In the genomic region with DNA sequence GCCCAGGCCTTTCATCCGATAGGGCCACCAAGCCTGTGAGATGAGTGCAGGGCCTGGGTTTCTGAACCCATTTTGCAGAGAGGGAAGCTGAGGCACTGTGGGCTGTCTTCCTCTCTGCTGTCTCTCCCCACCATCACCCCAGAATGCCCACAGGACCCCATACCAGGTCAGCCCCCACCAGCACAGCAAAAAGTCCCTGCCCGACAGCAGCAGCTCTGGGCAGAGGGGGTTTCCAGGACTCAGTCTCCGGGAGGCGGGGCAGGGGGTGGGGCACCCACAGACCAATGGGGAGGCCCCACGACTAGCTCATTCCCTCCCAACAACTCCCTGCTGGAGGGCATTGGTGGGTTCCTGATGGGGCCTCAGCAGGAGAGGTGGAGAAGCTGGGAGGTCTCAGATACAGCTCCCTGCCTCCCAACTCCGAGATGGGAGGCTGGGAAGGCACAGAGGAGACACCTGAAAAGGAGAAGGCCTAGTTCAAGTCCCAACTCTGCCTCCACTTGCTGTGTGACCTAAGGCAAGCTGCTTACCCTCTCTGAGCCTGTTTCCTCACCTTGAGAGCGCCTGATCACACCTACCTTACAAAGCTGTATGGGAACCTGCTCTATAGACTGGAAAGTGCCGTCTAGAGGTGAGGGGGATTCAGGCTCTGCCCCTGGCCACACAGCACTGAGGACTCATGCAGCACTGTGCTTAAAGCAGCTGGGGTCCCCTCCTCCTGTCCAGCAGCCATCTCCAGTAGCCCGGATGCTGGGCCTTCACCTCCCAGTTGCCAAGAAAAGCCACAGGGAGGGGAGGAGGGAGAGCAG, we compare ENCODE assay signal across 8 cellular contexts. TPM values are rescaled to one million over a fixed set of nuclear protein-coding genes. Genes with fewer than 3 reads are reported as not detected.
DNase-seq lines count a peak whose midpoint lies in the region; ATAC-seq lines count a peak whose summit lies in the region.

No MANE protein-coding gene starts in this region.

- H3K27ac Mint-ChIP-seq in activated T-helper 2 cell treated with anti-CD3 and anti-CD28 coated beads, Interferon-gamma antibody, Interleukin-2, Interleukin-4, amounts not matched to agents 10 μg/mL and 5 μg/mL and 100 μg/mL, durations not matched to agents 14 hours and 24 hours and 36 hours: no peak overlapping the region
- H3K27ac Mint-ChIP-seq in immature natural killer cell: peak overlapping the region; percentile 23 to 85 (median 74)

- DNase-seq in MV-4-11 (lab: John Stamatoyannopoulos, UW) (peak; percentile 4), immature natural killer cell (peak in 2 of 3 donors; percentile 32 to 60), A172 (ENCODE audit: low spot score) (no peak), NCI-H2227 treated with DMSO at 0.1 percent for 48 hours (lab: John Stamatoyannopoulos, UW) (no peak), DMS53 treated with DMSO at 0.1 percent for 48 hours (lab: John Stamatoyannopoulos, UW; ENCODE audit: unreplicated experiment) (no peak)
- DNase-seq in activated T-helper 2 cell treated with anti-CD3 and anti-CD28 coated beads, Interferon-gamma antibody, Interleukin-2, Interleukin-4, amounts not matched to agents 10 μg/mL and 5 μg/mL and 100 μg/mL, durations not matched to agents 14 hours and 24 hours and 36 hours (ENCODE audit: low spot score): peak; percentile 25
- peak; percentile 43 to 50 for DNase-seq in stimulated activated CD8-positive, alpha-beta memory T cell treated with anti-CD3 and anti-CD28 coated beads, Interleukin-15, amount 100 ng/mL, for 4 hours (ENCODE audit: low read depth in 2 of 2)

- H3K36me3 Mint-ChIP-seq in activated T-helper 2 cell treated with anti-CD3 and anti-CD28 coated beads, Interferon-gamma antibody, Interleukin-2, Interleukin-4, amounts not matched to agents 10 μg/mL and 5 μg/mL and 100 μg/mL, durations not matched to agents 14 hours and 24 hours and 36 hours (ENCODE audit: low read depth): no peaks in the 10 kb centered on the region
- H3K36me3 Mint-ChIP-seq in immature natural killer cell: no peaks in the 10 kb centered on the region

- H3K4me1 Mint-ChIP-seq in activated T-helper 2 cell treated with anti-CD3 and anti-CD28 coated beads, Interferon-gamma antibody, Interleukin-2, Interleukin-4, amounts not matched to agents 10 μg/mL and 5 μg/mL and 100 μg/mL, durations not matched to agents 14 hours and 24 hours and 36 hours (ENCODE audit: low read depth): peaks cover 29% of the 10 kb centered on the region
- peaks cover 51% of the 10 kb centered on the region in 2 donors for H3K4me1 Mint-ChIP-seq in immature natural killer cell

- ATAC-seq in HG02884 (IDR thresholded peaks at IDR 0.05; ENCODE audit: unreplicated experiment): no peak

- peak overlapping the region; percentile 2 for H3K4me3 Mint-ChIP-seq in activated T-helper 2 cell treated with anti-CD3 and anti-CD28 coated beads, Interferon-gamma antibody, Interleukin-2, Interleukin-4, amounts not matched to agents 10 μg/mL and 5 μg/mL and 100 μg/mL, durations not matched to agents 14 hours and 24 hours and 36 hours (ENCODE audit: low read depth)
- H3K4me3 Mint-ChIP-seq in immature natural killer cell: peak overlapping the region in 1 of 5 donors; percentile 29

- intact Hi-C loops in activated T-helper 2 cell treated with anti-CD3 and anti-CD28 coated beads, Interferon-gamma antibody, Interleukin-2, Interleukin-4, amounts not matched to agents 10 μg/mL and 5 μg/mL and 100 μg/mL, durations not matched to agents 14 hours and 24 hours and 36 hours (cut with micrococcal nuclease): no loop called here

- H3K27me3 Mint-ChIP-seq in activated T-helper 2 cell treated with anti-CD3 and anti-CD28 coated beads, Interferon-gamma antibody, Interleukin-2, Interleukin-4, amounts not matched to agents 10 μg/mL and 5 μg/mL and 100 μg/mL, durations not matched to agents 14 hours and 24 hours and 36 hours (ENCODE audit: low read depth): peaks cover 7% of the 10 kb centered on the region
- H3K27me3 Mint-ChIP-seq in immature natural killer cell (ENCODE audit: low read depth in 3 of 3): peaks cover 0 to 16% (median 3%) of the 10 kb centered on the region in 3 donors

- no peaks in the 10 kb centered on the region for H3K9me3 Mint-ChIP-seq in activated T-helper 2 cell treated with anti-CD3 and anti-CD28 coated beads, Interferon-gamma antibody, Interleukin-2, Interleukin-4, amounts not matched to agents 10 μg/mL and 5 μg/mL and 100 μg/mL, durations not matched to agents 14 hours and 24 hours and 36 hours
- H3K9me3 Mint-ChIP-seq in immature natural killer cell: no peaks in the 10 kb centered on the region

RNA-seq across cellular contexts. Expression of gene CBX7, which starts 3.5 kb away (rescaled TPM):
- total RNA-seq in activated T-helper 2 cell treated with anti-CD3 and anti-CD28 coated beads, Interferon-gamma antibody, Interleukin-2, Interleukin-4, amounts not matched to agents 10 μg/mL and 5 μg/mL and 100 μg/mL, durations not matched to agents 14 hours and 24 hours and 36 hours: 11.6 and 11.8 TPM in 2 replicates
- 1 to 10 TPM; 4.5 to 9.6 (median 9.1) TPM for polyA plus RNA-seq in immature natural killer cell
- total RNA-seq in A172 (2014; rRNA removed; shearing (Covaris generic)): 0.74 and 3.3 TPM in 2 replicates

RNA-seq across cellular contexts. Expression of gene APOBEC3H, which starts 51.9 kb away (rescaled TPM):
- total RNA-seq in activated T-helper 2 cell treated with anti-CD3 and anti-CD28 coated beads, Interferon-gamma antibody, Interleukin-2, Interleukin-4, amounts not matched to agents 10 μg/mL and 5 μg/mL and 100 μg/mL, durations not matched to agents 14 hours and 24 hours and 36 hours: 7.3 and 8.3 TPM in 2 replicates
- 10 to 100 TPM; 16.7 to 22.2 (median 21.7) TPM for polyA plus RNA-seq in immature natural killer cell
- total RNA-seq in A172 (2014; rRNA removed; shearing (Covaris generic)): 0.50 and 0.81 TPM in 2 replicates

Comparison
In these comparisons a context has a peak if more than half of its experiments do, and no peak if none do; other contexts are left out.
1. DNase-seq: peak in MV-4-11 (single experiment), activated T-helper 2 cell treated with anti-CD3 and anti-CD28 coated beads, Interferon-gamma antibody, Interleukin-2, Interleukin-4, amounts not matched to agents 10 μg/mL and 5 μg/mL and 100 μg/mL, durations not matched to agents 14 hours and 24 hours and 36 hours (single experiment), immature natural killer cell (2 of 3) and stimulated activated CD8-positive, alpha-beta memory T cell treated with anti-CD3 and anti-CD28 coated beads, Interleukin-15, amount 100 ng/mL, for 4 hours (2 of 2); none in A172 (single experiment), NCI-H2227 treated with DMSO at 0.1 percent for 48 hours (single experiment) and DMS53 treated with DMSO at 0.1 percent for 48 hours (single experiment).